ENCODE assay signal across 24 cellular contexts in genomic region chr2:199466704-199467461, GRCh38. TPM values are rescaled to one million over a fixed set of nuclear protein-coding genes. Genes with fewer than 3 reads are reported as not detected.
DNase-seq lines count a peak whose midpoint lies in the region; ATAC-seq and TF ChIP-seq lines count a peak whose summit lies in the region.
"Had no signal": no experiment of that assay in that cellular context is flagged by ENCODE, and none has a peak within 500 bp of the region (broad histone marks: within the 10 kb centered on the region; RNA-seq: fewer than 3 reads in every experiment).

No MANE protein-coding gene starts in this region.

- no peak overlapping the region for H4K5ac ChIP-seq in mesendoderm (ENCODE audit: low read length)

- H3K27ac Mint-ChIP-seq in natural killer cell (no peak overlapping the region), endodermal cell (no peak overlapping the region)
- H3K27ac Mint-ChIP-seq in natural killer cell treated with Interleukin-12 subunit alpha and Interleukin-12 subunit beta and Interleukin-15 and Interleukin-18, amount 100 ng/mL, for 72 hours: no peak overlapping the region
- H3K27ac Mint-ChIP-seq in CD8-positive, alpha-beta memory T cell: peak overlapping the region in 2 of 8 donors; percentile 64 to 80
- H3K27ac Mint-ChIP-seq: activated CD4-positive, alpha-beta memory T cell treated with anti-CD3 and anti-CD28 coated beads, Interleukin-2, amount 10 ng/mL, durations not matched to agents 7 days and 5 days; dendritic cell treated with granulocyte-macrophage colony-stimulating factor and Interleukin-4, amounts not matched to agents 40 ng/mL and 50 ng/mL, for 4 days; stimulated activated naive CD8-positive, alpha-beta T cell treated with anti-CD3 and anti-CD28 coated beads, Interleukin-15, amount 100 ng/mL, for 72 hours had no signal

- no peaks in the 10 kb centered on the region for H3K79me1 ChIP-seq in mesendoderm (ENCODE audit: low read length)

- H3K27me3 Mint-ChIP-seq in natural killer cell (ENCODE audit: low read depth in 2 of 2) (peaks cover 62 to 65% of the 10 kb centered on the region in 2 donors), endodermal cell (ENCODE audit: insufficient read depth) (peaks cover 98% of the 10 kb centered on the region)
- H3K27me3 Mint-ChIP-seq in natural killer cell treated with Interleukin-12 subunit alpha and Interleukin-12 subunit beta and Interleukin-15 and Interleukin-18, amount 100 ng/mL, for 72 hours: peaks cover 41 to 57% of the 10 kb centered on the region in 2 donors
- H3K27me3 Mint-ChIP-seq in CD8-positive, alpha-beta memory T cell: peaks cover 73 to 84% of the 10 kb centered on the region in 2 donors

- intact Hi-C loops in natural killer cell (cut with micrococcal nuclease): loop anchor here (10.0 kb wide), 1 partner anchor 1142 kb away; no protein-coding TSS in a partner anchor

- H3K23ac ChIP-seq in mesendoderm (ENCODE audit: low read length): no peak overlapping the region

- no peak overlapping the region for H2BK120ac ChIP-seq in mesendoderm (ENCODE audit: low read depth, low read length)

- TF ChIP-seq CTCF in natural killer cell (IDR thresholded peaks at IDR 0.05) (no peak), endodermal cell (conservative IDR thresholded peaks at IDR 0.05) (no peak)

- peaks cover 2 to 5% of the 10 kb centered on the region in 2 donors for H3K9me3 Mint-ChIP-seq in natural killer cell
- H3K9me3 Mint-ChIP-seq in natural killer cell treated with Interleukin-12 subunit alpha and Interleukin-12 subunit beta and Interleukin-15 and Interleukin-18, amount 100 ng/mL, for 72 hours: peaks cover 3% of the 10 kb centered on the region
- no peaks in the 10 kb centered on the region for H3K9me3 Mint-ChIP-seq in endodermal cell
- peaks cover 0 to 19% (median 9%) of the 10 kb centered on the region in 5 donors for H3K9me3 Mint-ChIP-seq in CD8-positive, alpha-beta memory T cell
- H3K9me3 Mint-ChIP-seq: activated CD4-positive, alpha-beta memory T cell treated with anti-CD3 and anti-CD28 coated beads, Interleukin-2, amount 10 ng/mL, durations not matched to agents 7 days and 5 days had no signal

- H3K4ac ChIP-seq in mesendoderm (ENCODE audit: low read depth, low read length): no peak overlapping the region

- H3K56ac ChIP-seq in mesendoderm (ENCODE audit: low read length): no peak overlapping the region

- H3K27ac ChIP-seq in endodermal cell (ENCODE audit: low read depth, low read length): no peak overlapping the region
- no peak overlapping the region for H3K27ac ChIP-seq in mesendoderm (ENCODE audit: low read depth, low read length)
- H3K27ac ChIP-seq in CD8-positive, alpha-beta memory T cell (ENCODE audit: low read depth, low read length): no peak overlapping the region
- H3K27ac ChIP-seq: adrenal gland, cardiac muscle cell, heart right ventricle, KMS-11, ovary had no signal

- H3K36me3 ChIP-seq in endodermal cell (ENCODE audit: control insufficient read depth, insufficient read depth, low read length): no peaks in the 10 kb centered on the region
- H3K36me3 ChIP-seq in mesendoderm (ENCODE audit: control insufficient read depth, insufficient read depth, low read length): no peaks in the 10 kb centered on the region
- H3K36me3 ChIP-seq in CD8-positive, alpha-beta memory T cell (ENCODE audit: insufficient read depth, low read length): no peaks in the 10 kb centered on the region
- H3K36me3 ChIP-seq: adrenal gland, BE2C, cardiac muscle cell, heart right ventricle, ovary had no signal

- no peak overlapping the region for H2BK15ac ChIP-seq in mesendoderm (replicated peaks; ENCODE audit: low read depth)

- H3K4me1 ChIP-seq in endodermal cell (ENCODE audit: control insufficient read depth, insufficient read depth, low read length) (peaks cover 16% of the 10 kb centered on the region), mesendoderm (ENCODE audit: control insufficient read depth, low read depth, low read length) (peaks cover 2% of the 10 kb centered on the region)
- peaks cover 22% of the 10 kb centered on the region for H3K4me1 ChIP-seq in CD8-positive, alpha-beta memory T cell (ENCODE audit: insufficient read depth, low read length)
- H3K4me1 ChIP-seq: BE2C had no signal

- peaks cover 18% of the 10 kb centered on the region for H3K36me3 Mint-ChIP-seq in natural killer cell
- peaks cover 6% of the 10 kb centered on the region for H3K36me3 Mint-ChIP-seq in natural killer cell treated with Interleukin-12 subunit alpha and Interleukin-12 subunit beta and Interleukin-15 and Interleukin-18, amount 100 ng/mL, for 72 hours
- no peaks in the 10 kb centered on the region for H3K36me3 Mint-ChIP-seq in endodermal cell (ENCODE audit: low read depth)
- H3K36me3 Mint-ChIP-seq in CD8-positive, alpha-beta memory T cell: no peaks in the 10 kb centered on the region

- H3K4me1 Mint-ChIP-seq in natural killer cell (peaks cover 6 to 21% of the 10 kb centered on the region in 2 donors), endodermal cell (peaks cover 28% of the 10 kb centered on the region)
- H3K4me1 Mint-ChIP-seq in natural killer cell treated with Interleukin-12 subunit alpha and Interleukin-12 subunit beta and Interleukin-15 and Interleukin-18, amount 100 ng/mL, for 72 hours (ENCODE audit: low read depth in 2 of 2): peaks cover 5 to 16% of the 10 kb centered on the region in 2 donors
- H3K4me1 Mint-ChIP-seq in CD8-positive, alpha-beta memory T cell: peaks cover 8 to 28% (median 17%) of the 10 kb centered on the region in 3 donors

- H2AK5ac ChIP-seq in mesendoderm (ENCODE audit: low read length): no peak overlapping the region

- H3K9me3 ChIP-seq in endodermal cell (ENCODE audit: control insufficient read depth, low read length): no peaks in the 10 kb centered on the region
- H3K9me3 ChIP-seq in CD8-positive, alpha-beta memory T cell (ENCODE audit: low read length): no peaks in the 10 kb centered on the region
- H3K9me3 ChIP-seq: adrenal gland, BE2C, heart right ventricle, ovary had no signal

- H3K4me3 ChIP-seq in endodermal cell (ENCODE audit: low read length): no peak overlapping the region
- no peak overlapping the region for H3K4me3 ChIP-seq in mesendoderm (ENCODE audit: low read length)
- H3K4me3 ChIP-seq in CD8-positive, alpha-beta memory T cell (ENCODE audit: low read length): no peak overlapping the region
- H3K4me3 ChIP-seq: adrenal gland, cardiac muscle cell, heart right ventricle, lung, ovary had no signal

- no peak overlapping the region for H3K18ac ChIP-seq in mesendoderm (ENCODE audit: low read length)

- 16 to 18% methylated on average over 11 to 22 of the region's 22 CpGs for WGBS in endodermal cell (ENCODE audit: insufficient coverage in 1 of 2, insufficient read length in 1 of 2), 2 experiments
- no CpG with 5 or more reads among the region's 22 CpGs for WGBS in mesendoderm (ENCODE audit: extremely low coverage, insufficient coverage, low lambda C conversion rate)

- DNase-seq in natural killer cell (no peak), endodermal cell (peak; percentile 78), mesendoderm (no peak), NOMO-1 (lab: John Stamatoyannopoulos, UW; ENCODE audit: unreplicated experiment in 2 of 2) (no peak), UCSD-AML1 (lab: John Stamatoyannopoulos, UW; ENCODE audit: unreplicated experiment) (no peak)
- DNase-seq in natural killer cell treated with Interleukin-12 subunit alpha and Interleukin-12 subunit beta and Interleukin-15 and Interleukin-18, amount 100 ng/mL, for 72 hours (ENCODE audit: low spot score): no peak
- no peak for DNase-seq in CD8-positive, alpha-beta memory T cell
- DNase-seq: activated CD4-positive, alpha-beta memory T cell treated with anti-CD3 and anti-CD28 coated beads, Interleukin-2, amount 10 ng/mL, durations not matched to agents 7 days and 5 days; activated gamma-delta T cell treated with Interleukin-2 at 50 U/mL for 16 hours; adrenal gland; BE2C; DND-41; heart right ventricle; NCI-H1694 treated with DMSO at 0.1 percent for 48 hours; NCI-H526; ovary; trophoblast cell had no signal

- CTCF ChIA-PET in CD8-positive, alpha-beta memory T cell (lab: Charles Lee): no interaction called here

- peak overlapping the region; percentile 13 for H3K4me3 Mint-ChIP-seq in natural killer cell
- no peak overlapping the region for H3K4me3 Mint-ChIP-seq in natural killer cell treated with Interleukin-12 subunit alpha and Interleukin-12 subunit beta and Interleukin-15 and Interleukin-18, amount 100 ng/mL, for 72 hours
- peak overlapping the region; percentile 31 for H3K4me3 Mint-ChIP-seq in endodermal cell
- H3K4me3 Mint-ChIP-seq in CD8-positive, alpha-beta memory T cell: no peak overlapping the region
- H3K4me3 Mint-ChIP-seq: activated CD4-positive, alpha-beta memory T cell treated with anti-CD3 and anti-CD28 coated beads, Interleukin-2, amount 10 ng/mL, durations not matched to agents 7 days and 5 days; dendritic cell treated with granulocyte-macrophage colony-stimulating factor and Interleukin-4, amounts not matched to agents 40 ng/mL and 50 ng/mL, for 4 days; stimulated activated naive CD8-positive, alpha-beta T cell treated with anti-CD3 and anti-CD28 coated beads, Interleukin-15, amount 100 ng/mL, for 72 hours had no signal

- no peaks in the 10 kb centered on the region for H3K79me2 ChIP-seq in mesendoderm (ENCODE audit: control insufficient read depth, insufficient read depth, low read length)

- peak overlapping the region; percentile 18 for H3K4me2 ChIP-seq in mesendoderm (ENCODE audit: low read length)
- H3K4me2 ChIP-seq: KMS-11 had no signal

- ATAC-seq in natural killer cell (no peak), HG02885 (IDR thresholded peaks at IDR 0.05; ENCODE audit: poor library complexity, unreplicated experiment) (no peak)
- ATAC-seq in natural killer cell treated with Interleukin-12 subunit alpha and Interleukin-12 subunit beta and Interleukin-15 and Interleukin-18, amount 100 ng/mL, for 72 hours: no peak
- ATAC-seq: heart right ventricle; sciatic nerve; stimulated activated naive CD8-positive, alpha-beta T cell treated with anti-CD3 and anti-CD28 coated beads, Interleukin-15, amount 100 ng/mL, for 72 hours had no signal

- H3K27me3 ChIP-seq in endodermal cell (ENCODE audit: control insufficient read depth, insufficient read depth, low read length, poor library complexity, severe bottlenecking) (peaks cover 100% of the 10 kb centered on the region), mesendoderm (ENCODE audit: insufficient read depth, low read length, poor library complexity) (peaks cover 82% of the 10 kb centered on the region)
- peaks cover 92% of the 10 kb centered on the region for H3K27me3 ChIP-seq in CD8-positive, alpha-beta memory T cell (ENCODE audit: insufficient read depth, low read length, poor library complexity, severe bottlenecking)
- H3K27me3 ChIP-seq: ovary had no signal

- no peak overlapping the region for H4K8ac ChIP-seq in mesendoderm (ENCODE audit: low read depth, low read length)

- H3K9ac ChIP-seq in endodermal cell (ENCODE audit: extremely low read depth, low read length, poor library complexity, severe bottlenecking) (no peak overlapping the region), mesendoderm (ENCODE audit: low read length) (no peak overlapping the region)
- H3K9ac ChIP-seq: KMS-11 had no signal

- H2BK5ac ChIP-seq in mesendoderm (ENCODE audit: low read length): no peak overlapping the region

- POLR2A ChIA-PET in CD8-positive, alpha-beta memory T cell (lab: Charles Lee): no interaction called here

RNA-seq across cellular contexts. Expression of gene SATB2, which starts 9.1 kb away (rescaled TPM):
- total RNA-seq in natural killer cell (1 to 10 TPM in 1 of 3 donors, under 1 TPM in 2; 0.73 to 2.8 (median 0.79) TPM), endodermal cell (1 to 10 TPM; 2.4 to 3.0 TPM)
- total RNA-seq in natural killer cell treated with Interleukin-12 subunit alpha and Interleukin-12 subunit beta and Interleukin-15 and Interleukin-18, amount 100 ng/mL, for 72 hours: 1 to 10 TPM in 1 of 2 donors, under 1 TPM in 1; 0.71 to 1.5 TPM
- polyA plus RNA-seq in endodermal cell (2013, experiment 1 of 2): 5.4 TPM
- polyA plus RNA-seq in endodermal cell (2013, experiment 2 of 2): 5.7 TPM
- 2.6 TPM for polyA plus RNA-seq in mesendoderm (2013, experiment 1 of 2)
- 2.5 TPM for polyA plus RNA-seq in mesendoderm (2013, experiment 2 of 2)
- total RNA-seq in CD8-positive, alpha-beta memory T cell: under 1 TPM; 0.09 to 0.13 TPM
- not detected for polyA plus RNA-seq in CD8-positive, alpha-beta memory T cell

Comparison
In these comparisons a context has a peak if more than half of its experiments do, and no peak if none do; other contexts are left out.
1. H3K4me3 Mint-ChIP-seq: peak in natural killer cell (single experiment) and endodermal cell (single experiment); none in natural killer cell treated with Interleukin-12 subunit alpha and Interleukin-12 subunit beta and Interleukin-15 and Interleukin-18, amount 100 ng/mL, for 72 hours (single experiment) and CD8-positive, alpha-beta memory T cell (0 of 7).